2 cellular contexts compared by ENCODE assay signal in genomic region chr15:88904257-88904807, GRCh38.
TF ChIP-seq lines count a peak whose summit lies in the region.

No MANE protein-coding gene starts in this region.

TF ChIP-seq in SK-N-SH treated with all-trans-retinoic acid at 6 μM for 48 hours, 23 proteins besides CTCF, POLR2A, EP300 and RAD21 (continued from another document):
- TF ChIP-seq ZNF565 (CRISPR knock-in tag; conservative IDR thresholded peaks at IDR 0.05; ENCODE audit: low read depth) = no peak

TF ChIP-seq in SK-N-SH, 30 proteins besides CTCF, POLR2A, EP300 and RAD21 (continued from another document):
- TF ChIP-seq MEF2A (IDR thresholded peaks at IDR 0.05; ENCODE audit: borderline replicate concordance, low read depth) (no peak), PBX3 (IDR thresholded peaks at IDR 0.05) (no peak), RXRA (IDR thresholded peaks at IDR 0.05; ENCODE audit: borderline replicate concordance, low read depth) (no peak), MXI1 (IDR thresholded peaks at IDR 0.05; ENCODE audit: low read depth, low read length) (no peak), NRF1 (IDR thresholded peaks at IDR 0.05; ENCODE audit: low read depth, low read length) (no peak), USF2 (IDR thresholded peaks at IDR 0.05; ENCODE audit: borderline replicate concordance, low read depth, low read length) (no peak), EZH2phosphoT487 (IDR thresholded peaks at IDR 0.05; ENCODE audit: borderline replicate concordance, low read depth) (no peak)
